ENCODE assay signal across 8 cellular contexts in genomic region chr9:92324889-92325268, GRCh38. TPM values are rescaled to one million over a fixed set of nuclear protein-coding genes. Genes with fewer than 3 reads are reported as not detected.
DNase-seq lines count a peak whose midpoint lies in the region; TF ChIP-seq lines count a peak whose summit lies in the region.

No MANE protein-coding gene starts in this region.

- peak overlapping the region; percentile 99 for H2AFZ ChIP-seq in GM23248

- peaks cover 29 to 41% (median 33%) of the 10 kb centered on the region in 10 experiments for H3K4me1 ChIP-seq in BLaER1 treated with 17β-estradiol and CSF1 and Interleukin-3, amounts not matched to agents 10 nM and 100 nM
- H3K4me1 ChIP-seq in GM23248 (ENCODE audit: insufficient read depth) (peaks cover 9% of the 10 kb centered on the region; the same call in 1 of the 2 replicates), cardiac muscle cell (ENCODE audit: low read depth) (peaks cover 8% of the 10 kb centered on the region), rectal smooth muscle tissue (ENCODE audit: control insufficient read depth, insufficient read depth, low read length) (peaks cover 12% of the 10 kb centered on the region)

- in situ Hi-C loops in GM23248 (cut with MboI) = loop anchor here (10.0 kb wide), 1 partner anchor 310 kb away; no protein-coding TSS in a partner anchor

- 1 to 3% methylated on average over 11 to 12 of the region's 12 CpGs for WGBS in GM23248 (ENCODE audit: low coverage in 1 of 2, low lambda C conversion rate in 2 of 2, missing lambda C conversion rate in 2 of 2), 2 experiments

- no peaks in the 10 kb centered on the region for H3K9me3 ChIP-seq in BLaER1 treated with 17β-estradiol and CSF1 and Interleukin-3, amounts not matched to agents 10 nM and 100 nM (replicated peaks in 1 of 11)
- H3K9me3 ChIP-seq in GM23248 (ENCODE audit: low read depth) = no peaks in the 10 kb centered on the region
- no peaks in the 10 kb centered on the region for H3K9me3 ChIP-seq in WERI-Rb-1 (ENCODE audit: severe bottlenecking)
- no peaks in the 10 kb centered on the region for H3K9me3 ChIP-seq in cardiac muscle cell (ENCODE audit: low read depth)

- H4K20me1 ChIP-seq in BLaER1 treated with 17β-estradiol and CSF1 and Interleukin-3, amounts not matched to agents 10 nM and 100 nM = peaks cover 0 to 10% (median 0%) of the 10 kb centered on the region in 11 experiments; a peak in 3 of 22 replicates
- no peaks in the 10 kb centered on the region for H4K20me1 ChIP-seq in GM23248 (ENCODE audit: insufficient read depth)

- H3K27ac ChIP-seq in BLaER1 treated with 17β-estradiol and CSF1 and Interleukin-3, amounts not matched to agents 10 nM and 100 nM = peak overlapping the region; percentile 94 to 100 (median 99)
- H3K27ac ChIP-seq in GM23248 (peak overlapping the region; percentile 97), WERI-Rb-1 (peak overlapping the region; percentile 99), cardiac muscle cell (peak overlapping the region; percentile 100), rectal smooth muscle tissue (ENCODE audit: low read depth, low read length) (peak overlapping the region; percentile 100)

- no peaks in the 10 kb centered on the region for H3K9me2 ChIP-seq in GM23248 (ENCODE audit: insufficient read depth)

- H3F3A ChIP-seq in GM23248 (ENCODE audit: insufficient read depth) = no peaks in the 10 kb centered on the region

- H3K4me2 ChIP-seq in BLaER1 treated with 17β-estradiol and CSF1 and Interleukin-3, amounts not matched to agents 10 nM and 100 nM = peak overlapping the region; percentile 79 to 95 (median 85)
- peak overlapping the region; percentile 99 for H3K4me2 ChIP-seq in GM23248 (ENCODE audit: unreplicated experiment)

- H3K79me2 ChIP-seq in GM23248 (ENCODE audit: insufficient read depth) = peaks cover 47% of the 10 kb centered on the region

- H3K36me3 ChIP-seq in BLaER1 treated with 17β-estradiol and CSF1 and Interleukin-3, amounts not matched to agents 10 nM and 100 nM = peaks cover 33 to 41% (median 35%) of the 10 kb centered on the region in 11 experiments
- H3K36me3 ChIP-seq in GM23248 (ENCODE audit: low read depth) (peaks cover 26% of the 10 kb centered on the region), WERI-Rb-1 (peaks cover 27% of the 10 kb centered on the region), cardiac muscle cell (peaks cover 26% of the 10 kb centered on the region), rectal smooth muscle tissue (ENCODE audit: control insufficient read depth, insufficient read depth, low read length) (peaks cover 13% of the 10 kb centered on the region)

- TF ChIP-seq CTCF in WERI-Rb-1 (IDR thresholded peaks at IDR 0.05; ENCODE audit: low read depth, low read length) (no peak), cardiac muscle cell (IDR thresholded peaks at IDR 0.05; ENCODE audit: low read depth, low read length) (no peak)

- H3K9ac ChIP-seq in BLaER1 treated with 17β-estradiol and CSF1 and Interleukin-3, amounts not matched to agents 10 nM and 100 nM = peak overlapping the region; percentile 91 to 100 (median 99)
- H3K9ac ChIP-seq in GM23248 (peak overlapping the region; percentile 98), rectal smooth muscle tissue (ENCODE audit: low read length) (peak overlapping the region; percentile 25)

- H3K27me3 ChIP-seq in BLaER1 treated with 17β-estradiol and CSF1 and Interleukin-3, amounts not matched to agents 10 nM and 100 nM = no peaks in the 10 kb centered on the region
- H3K27me3 ChIP-seq in GM23248 (replicated peaks; ENCODE audit: insufficient read depth) (no peaks in the 10 kb centered on the region), WERI-Rb-1 (ENCODE audit: insufficient read depth, low read depth, severe bottlenecking) (no peaks in the 10 kb centered on the region), cardiac muscle cell (no peaks in the 10 kb centered on the region), rectal smooth muscle tissue (ENCODE audit: control insufficient read depth, insufficient read depth, low read length) (no peaks in the 10 kb centered on the region)

- H3K4me3 ChIP-seq in BLaER1 treated with 17β-estradiol and CSF1 and Interleukin-3, amounts not matched to agents 10 nM and 100 nM = peak overlapping the region; percentile 67 to 96 (median 82)
- H3K4me3 ChIP-seq in GM23248 (peak overlapping the region; percentile 96), WERI-Rb-1 (ENCODE audit: low read depth, low read length) (peak overlapping the region; percentile 75), cardiac muscle cell (peak overlapping the region; percentile 61), rectal smooth muscle tissue (ENCODE audit: low read length) (peak overlapping the region; percentile 79)

- DNase-seq in GM23248 (peak; percentile 76), WERI-Rb-1 (no peak), cardiac muscle cell (ENCODE audit: low read depth in 1 of 2, low spot score in 1 of 2) (no peak), NCI-H1105 (lab: John Stamatoyannopoulos, UW) (no peak), middle frontal gyrus (ENCODE audit: extremely low spot score, low spot score) (no peak), hippocampal formation (lab: John Stamatoyannopoulos, UW) (no peak)

RNA-seq across cellular contexts. Expression of gene NOL8, which starts 0.3 kb away (rescaled TPM):
- 10.4 and 15.3 TPM in 2 replicates for total RNA-seq in GM23248 (2014; rRNA removed; shearing (Covaris generic))
- polyA plus RNA-seq in GM23248 (2016; fragmentation: Nextera tagmentation; extraction: Ambion mirVana) (27.0 and 30.3 TPM in 2 replicates), cardiac muscle cell (21.6 and 26.2 TPM in 2 replicates)
- total RNA-seq in cardiac muscle cell = 8.7 and 15.1 TPM in 2 replicates

RNA-seq across cellular contexts. Expression of gene CENPP, which starts 0.9 kb away (rescaled TPM):
- 0.38 and 2.5 TPM in 2 replicates for total RNA-seq in GM23248 (2014; rRNA removed; shearing (Covaris generic))
- polyA plus RNA-seq in GM23248 (2016; fragmentation: Nextera tagmentation; extraction: Ambion mirVana) = 7.2 and 7.4 TPM in 2 replicates
- total RNA-seq in cardiac muscle cell = 1.6 TPM in 2 replicates
- 5.0 and 9.8 TPM in 2 replicates for polyA plus RNA-seq in cardiac muscle cell

RNA-seq across cellular contexts. Expression of gene IARS1, which starts 31.4 kb away (rescaled TPM):
- 343 and 388 TPM in 2 replicates for total RNA-seq in GM23248 (2014; rRNA removed; shearing (Covaris generic))
- polyA plus RNA-seq in GM23248 (2016; fragmentation: Nextera tagmentation; extraction: Ambion mirVana) (222 and 223 TPM in 2 replicates), cardiac muscle cell (87.1 and 96.8 TPM in 2 replicates)
- 96.3 and 97.0 TPM in 2 replicates for total RNA-seq in cardiac muscle cell

Comparison
In these comparisons a context has a peak if more than half of its experiments do, and no peak if none do; other contexts are left out.
1. H3K9ac ChIP-seq: peak in every context shown above with its lines; median percentile 99 in BLaER1 treated with 17β-estradiol and CSF1 and Interleukin-3, amounts not matched to agents 10 nM and 100 nM; 98 in GM23248; 25 in rectal smooth muscle tissue.